ENCODE assay signal across 22 cellular contexts in genomic region chr10:112960151-112960681, GRCh38. TPM values are rescaled to one million over a fixed set of nuclear protein-coding genes. Genes with fewer than 3 reads are reported as not detected.
DNase-seq lines count a peak whose midpoint lies in the region; ATAC-seq and TF ChIP-seq lines count a peak whose summit lies in the region.
"Had no signal": no experiment of that assay in that cellular context is flagged by ENCODE, and none has a peak within 500 bp of the region (broad histone marks: within the 10 kb centered on the region; RNA-seq: fewer than 3 reads in every experiment).

No MANE protein-coding gene starts in this region.

- no peak for TF ChIP-seq CTCF in HCT116 (IDR thresholded peaks at IDR 0.05 in 2 of 3, conservative IDR thresholded peaks at IDR 0.05 in 1 of 3; ENCODE audit: borderline replicate concordance in 1 of 3, insufficient read depth in 1 of 3, low read depth in 2 of 3, low read length in 2 of 3)

- ATAC-seq in HCT116 (no peak), HG03280 (IDR thresholded peaks at IDR 0.05; ENCODE audit: unreplicated experiment) (no peak), GM21423 (IDR thresholded peaks at IDR 0.05; ENCODE audit: unreplicated experiment) (no peak), HG03432 (IDR thresholded peaks at IDR 0.05; ENCODE audit: unreplicated experiment) (no peak)
- ATAC-seq: heart right ventricle, left colon had no signal

- DNase-seq in HCT116 (ENCODE audit: low read depth, low spot score), result no peak
- peak; percentile 40 for DNase-seq in adipocyte (ENCODE audit: low read depth)
- DNase-seq in renal cortical epithelial cell (ENCODE audit: low read depth), result peak; percentile 55
- DNase-seq in OCI-M2 (lab: John Stamatoyannopoulos, UW; ENCODE audit: unreplicated experiment), result no peak
- DNase-seq: activated CD4-positive, CD25-positive, alpha-beta regulatory T cell treated with anti-CD3 and anti-CD28 coated beads, Interleukin-2, amount 50 U/mL, for 72 hours; activated CD8-positive, alpha-beta memory T cell treated with anti-CD3 and anti-CD28 coated beads, Interleukin-2, amount 50 U/mL, for 4 hours; DMS53; heart right ventricle; left colon; NCI-H2227 treated with DMSO at 0.1 percent for 48 hours; NK-92 treated with Interleukin-12 subunit alpha and Interleukin-12 subunit beta, amount 100 ng/mL, for 24 hours; SHP77; stimulated activated CD4-positive, alpha-beta T cell treated with anti-CD3 and anti-CD28 coated beads, Interleukin-12 subunit alpha, Interleukin-12 subunit beta, amount 100 ng/mL, for 4 hours; stimulated activated naive CD4-positive, alpha-beta T cell treated with Interleukin-2 at 50 U/mL for 16 hours; T-helper 9 cell; upper lobe of left lung had no signal

- H3K27ac ChIP-seq in HCT116 (ENCODE audit: low read depth, low read length) (peak overlapping the region; percentile 100), iPS-20b (ENCODE audit: low read length) (peak overlapping the region; percentile 26)
- H3K27ac ChIP-seq: BLaER1, heart right ventricle, prostate gland, upper lobe of left lung had no signal

- no peaks in the 10 kb centered on the region for H3K27me3 ChIP-seq in HCT116 (ENCODE audit: insufficient read depth, low read length)
- no peaks in the 10 kb centered on the region for H3K27me3 ChIP-seq in adipocyte (replicated peaks; ENCODE audit: control insufficient read depth, insufficient read depth, low read length)
- H3K27me3 ChIP-seq in iPS-20b (ENCODE audit: insufficient read depth, low read length), result no peaks in the 10 kb centered on the region
- H3K27me3 ChIP-seq: BLaER1, upper lobe of left lung had no signal

- peak overlapping the region; percentile 83 for H3K4me2 ChIP-seq in HCT116 (ENCODE audit: low read length)
- H3K4me2 ChIP-seq: BLaER1 had no signal

- CTCF ChIA-PET in HCT116 (lab: Charles Lee), result interaction anchor here (1.1 kb wide), 1 partner anchor 279 kb away, joined by 3 read pairs; no protein-coding TSS in a partner anchor

- H3K9me3 ChIP-seq in HCT116 (ENCODE audit: control insufficient read depth in 1 of 2, insufficient read depth in 1 of 2, low read depth in 1 of 2, low read length in 2 of 2), result no peaks in the 10 kb centered on the region
- H3K9me3 ChIP-seq in adipocyte (ENCODE audit: control insufficient read depth, low read length), result no peaks in the 10 kb centered on the region
- no peaks in the 10 kb centered on the region for H3K9me3 ChIP-seq in iPS-20b (ENCODE audit: insufficient read depth, low read depth, low read length)
- H3K9me3 ChIP-seq: BLaER1, heart right ventricle, prostate gland, upper lobe of left lung had no signal

- no peak overlapping the region for H2AFZ ChIP-seq in HCT116 (ENCODE audit: low read depth, low read length, poor library complexity, severe bottlenecking)

- POLR2A ChIA-PET in HCT116 (lab: Charles Lee), result no interaction called here

- H3K4me1 ChIP-seq in HCT116 (ENCODE audit: control insufficient read depth in 1 of 2, insufficient read depth in 2 of 2, low read length in 2 of 2), result peaks cover 98 to 99% of the 10 kb centered on the region in 2 experiments
- H3K4me1 ChIP-seq in adipocyte (ENCODE audit: control insufficient read depth, insufficient read depth, low read length), result peaks cover 80% of the 10 kb centered on the region
- H3K4me1 ChIP-seq in iPS-20b (ENCODE audit: insufficient read depth, low read length), result peaks cover 76% of the 10 kb centered on the region

- peaks cover 100% of the 10 kb centered on the region for H3K79me2 ChIP-seq in HCT116 (ENCODE audit: insufficient read depth, low read length)

- RAD21 ChIA-PET in HCT116 (lab: Charles Lee; ENCODE audit: low non-redundant PET in 1 of 2, low total read pairs in 2 of 2, uncharacterized antibody in 2 of 2, unreplicated experiment in 2 of 2), result interaction anchor here in 1 of 2 experiments (0.6 to 1.0 kb wide), 2 partner anchors 128 to 148 kb away, joined by 3 to 4 read pairs; no protein-coding TSS in a partner anchor

- no peak overlapping the region; the same call in 1 of the 2 replicates for H3K9ac ChIP-seq in HCT116 (ENCODE audit: low read length)
- no peak overlapping the region for H3K9ac ChIP-seq in adipocyte (ENCODE audit: low read length)
- H3K9ac ChIP-seq in iPS-20b (ENCODE audit: low read depth, low read length), result peak overlapping the region; percentile 98; the same call in 1 of the 2 replicates
- H3K9ac ChIP-seq: BLaER1 had no signal

- BruUV-seq in HCT116 (replicated peaks; lab: Mats Ljungman, UMichigan), result no TSS peak

- H3K4me3 ChIP-seq in HCT116 (replicated peaks in 1 of 2; ENCODE audit: low read depth in 1 of 2, low read length in 2 of 2) (no peak overlapping the region), adipocyte (ENCODE audit: low read length) (no peak overlapping the region), iPS-20b (ENCODE audit: low read length) (peak overlapping the region; percentile 83; the same call in 1 of the 2 replicates)
- H3K4me3 ChIP-seq: BLaER1, heart right ventricle, prostate gland, upper lobe of left lung had no signal

- H4K20me1 ChIP-seq in HCT116 (ENCODE audit: insufficient read depth), result peaks cover 13% of the 10 kb centered on the region

- no peak for TF ChIP-seq POLR2A in HCT116 (IDR thresholded peaks at IDR 0.05; ENCODE audit: borderline replicate concordance, extremely low read depth, insufficient read depth, insufficient read length)

- H3K36me3 ChIP-seq in HCT116 (ENCODE audit: control insufficient read depth in 1 of 2, insufficient read depth in 2 of 2, low read length in 2 of 2) (peaks cover 23 to 64% of the 10 kb centered on the region in 2 experiments), adipocyte (ENCODE audit: control insufficient read depth, insufficient read depth, low read length, severe bottlenecking) (no peaks in the 10 kb centered on the region), iPS-20b (ENCODE audit: insufficient read depth, low read depth, low read length) (peaks cover 46% of the 10 kb centered on the region)
- H3K36me3 ChIP-seq: prostate gland had no signal

- TF ChIP-seq RAD21 in HCT116 (IDR thresholded peaks at IDR 0.05; ENCODE audit: low read depth), result no peak

- H3K9me2 ChIP-seq in HCT116 (ENCODE audit: insufficient read depth), result no peaks in the 10 kb centered on the region

- intact Hi-C loops in HCT116 (cut with micrococcal nuclease), result no loop called here

TF ChIP-seq in HCT116, 20 proteins besides CTCF, POLR2A, EP300 and RAD21:
- peak; percentile 11; the same call in 1 of the 2 replicates for TF ChIP-seq POLR2AphosphoS5 (IDR thresholded peaks at IDR 0.05; ENCODE audit: low read depth, low read length)
- TF ChIP-seq ATF3 (IDR thresholded peaks at IDR 0.05), result no peak

RNA-seq across cellular contexts. Expression of gene TCF7L2, which starts 10.2 kb away (rescaled TPM):
- total RNA-seq in HCT116 (2021; ENCODE audit: unreplicated experiment), result 164 TPM
- 120 and 126 TPM in 2 replicates for polyA plus RNA-seq in HCT116 (2012)
- 1.6 and 5.2 TPM in 2 replicates for total RNA-seq in renal cortical epithelial cell

Comparison
In these comparisons a context has a peak if more than half of its experiments do, and no peak if none do; other contexts are left out.
1. DNase-seq: peak in adipocyte (single experiment) and renal cortical epithelial cell (single experiment); none in HCT116 (single experiment) and OCI-M2 (single experiment).
2. RNA of gene TCF7L2, which starts 10.2 kb away (total RNA-seq): 164 TPM in HCT116 (single experiment); 1.6 to 5.2 TPM in renal cortical epithelial cell; every median in the first group is over 10 times any median in the second.